22 cellular contexts compared by ENCODE assay signal in the genomic region with DNA sequence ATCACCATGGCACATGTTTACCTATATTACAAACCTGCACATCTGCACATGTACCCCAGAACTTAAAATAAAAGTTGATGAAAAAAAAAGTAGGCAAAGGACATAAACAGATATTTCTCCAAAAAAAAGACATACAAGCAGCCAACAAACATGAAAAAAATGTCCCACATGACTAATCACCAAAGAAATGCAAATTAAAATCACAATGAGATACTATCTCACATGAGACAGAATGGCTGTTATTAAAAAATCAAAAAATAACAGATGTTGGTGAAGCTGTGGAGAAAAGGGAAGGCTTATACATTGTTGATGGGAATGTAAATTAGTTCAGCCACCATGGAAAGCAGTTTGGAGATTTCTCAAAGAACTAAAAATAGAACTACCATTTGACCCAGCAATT.
DNase-seq lines count a peak whose midpoint lies in the region; ATAC-seq, FAIRE-seq and TF ChIP-seq lines count a peak whose summit lies in the region.
"Had no signal": no experiment of that assay in that cellular context is flagged by ENCODE, and none has a peak within 500 bp of the region (broad histone marks: within the 10 kb centered on the region; RNA-seq: fewer than 3 reads in every experiment).

No MANE protein-coding gene starts in this region.

- no peak overlapping the region for H3K27ac ChIP-seq in colonic mucosa
- H3K27ac ChIP-seq: 22Rv1, BLaER1, C4-2B had no signal

- no peak for ATAC-seq in HG03280 (IDR thresholded peaks at IDR 0.05; ENCODE audit: unreplicated experiment)
- ATAC-seq: CD8-positive, alpha-beta T cell; GM12878 had no signal

- intact Hi-C loops in colonic mucosa (cut with DNase I): no loop called here

- no peaks in the 10 kb centered on the region for H3K4me1 ChIP-seq in colonic mucosa
- H3K4me1 ChIP-seq: BLaER1, Caco-2 had no signal

- no peaks in the 10 kb centered on the region for H3K36me3 ChIP-seq in colonic mucosa
- H3K36me3 ChIP-seq: BLaER1 had no signal

- FAIRE-seq in endometrium (lab: Jason Lieb, UNC): peak; percentile 78
- FAIRE-seq: A204.1, GM12878, H1 had no signal

- H3K27me3 ChIP-seq in colonic mucosa: no peaks in the 10 kb centered on the region
- H3K27me3 ChIP-seq: BLaER1 had no signal

- TF ChIP-seq CTCF in fibroblast of mammary gland (conservative IDR thresholded peaks at IDR 0.05; ENCODE audit: control insufficient read depth, insufficient read depth, low read depth, low read length) (no peak), colonic mucosa (IDR thresholded peaks at IDR 0.05) (no peak)

- H3K4me3 ChIP-seq in fibroblast of mammary gland (ENCODE audit: control insufficient read depth, low read depth, low read length) (no peak overlapping the region), colonic mucosa (no peak overlapping the region)
- H3K4me3 ChIP-seq: BLaER1, GM12878 had no signal

- H3K9ac ChIP-seq in colonic mucosa (ENCODE audit: low read depth in 2 of 2, low read length in 2 of 2): no peak overlapping the region
- H3K9ac ChIP-seq: BLaER1 had no signal

- H3K9me3 ChIP-seq in colonic mucosa: no peaks in the 10 kb centered on the region
- H3K9me3 ChIP-seq: BLaER1, Caco-2 had no signal

- DNase-seq in EH (ENCODE audit: low read depth) (peak; percentile 61), fibroblast of mammary gland (ENCODE audit: low read depth) (peak; percentile 34), foreskin melanocyte (peak; percentile 76), ureter (ENCODE audit: low spot score) (no peak), colonic mucosa (no peak)
- DNase-seq: Caco-2; CD4-positive, CD25-positive, alpha-beta regulatory T cell; CD8-positive, alpha-beta T cell; DMS153; DND-41; EL; GDM1; H7; HCEC 1CT had no signal

Comparison
In these comparisons a context has a peak if more than half of its experiments do, and no peak if none do; other contexts are left out.
1. DNase-seq: peak in EH (single experiment), fibroblast of mammary gland (single experiment) and foreskin melanocyte (single experiment); none in ureter (single experiment) and colonic mucosa (single experiment).